15 cellular contexts compared by ENCODE assay signal in the genomic region with DNA sequence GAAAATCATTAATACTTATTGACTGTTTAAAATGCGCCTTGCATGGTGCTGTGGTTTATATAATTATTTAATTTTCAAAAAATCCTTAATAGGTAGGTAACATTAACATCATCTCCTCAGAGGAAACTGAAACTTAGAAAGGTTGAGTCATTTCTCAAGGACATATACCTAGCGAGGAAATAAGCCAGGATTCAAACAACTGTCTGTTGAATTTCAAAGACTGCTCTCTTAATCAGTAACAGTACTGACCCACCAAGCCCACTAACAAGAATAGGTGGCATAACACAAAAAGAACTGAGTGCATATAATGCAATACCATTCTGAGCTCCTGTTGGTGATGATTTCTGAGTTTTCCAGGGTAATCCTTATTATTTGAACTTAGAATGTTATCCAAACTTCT.
DNase-seq lines count a peak whose midpoint lies in the region; ATAC-seq, FAIRE-seq and TF ChIP-seq lines count a peak whose summit lies in the region.
"Had no signal": no experiment of that assay in that cellular context is flagged by ENCODE, and none has a peak within 500 bp of the region (broad histone marks: within the 10 kb centered on the region; RNA-seq: fewer than 3 reads in every experiment).

No MANE protein-coding gene starts in this region.

- TF ChIP-seq CTCF in K562 (IDR thresholded peaks at IDR 0.05 in 2 of 3, conservative IDR thresholded peaks at IDR 0.05 in 1 of 3; ENCODE audit: insufficient read depth in 2 of 3, low read depth in 1 of 3, low read length in 3 of 3) (no peak), HFFc6 (IDR thresholded peaks at IDR 0.05) (no peak)

- H3K9me1 ChIP-seq in K562 (ENCODE audit: control insufficient read depth, insufficient read depth, low read length): no peaks in the 10 kb centered on the region

- no peaks in the 10 kb centered on the region for H3K36me3 Mint-ChIP-seq in HFFc6 (ENCODE audit: low read depth)
- H3K36me3 Mint-ChIP-seq: CD4-positive, alpha-beta memory T cell had no signal

- no peak overlapping the region for H3K9ac ChIP-seq in K562 (ENCODE audit: insufficient read depth in 1 of 2, low read depth in 2 of 2, low read length in 2 of 2)

- H3K4me1 Mint-ChIP-seq in HFFc6 (ENCODE audit: low read depth): no peaks in the 10 kb centered on the region
- H3K4me1 Mint-ChIP-seq: CD4-positive, alpha-beta memory T cell had no signal

- no peak overlapping the region for H3K27ac Mint-ChIP-seq in HFFc6
- H3K27ac Mint-ChIP-seq: CD4-positive, alpha-beta memory T cell had no signal

- H3K79me2 ChIP-seq in K562 (ENCODE audit: control insufficient read depth, insufficient read depth, low read length): no peaks in the 10 kb centered on the region

- intact Hi-C loops in K562 (cut with micrococcal nuclease): no loop called here

- H3K27me3 Mint-ChIP-seq in HFFc6 (ENCODE audit: insufficient read depth): no peaks in the 10 kb centered on the region
- H3K27me3 Mint-ChIP-seq: CD4-positive, alpha-beta memory T cell had no signal

- H3K9me3 Mint-ChIP-seq in HFFc6: peaks cover 17% of the 10 kb centered on the region

- no peak overlapping the region for H3K27ac ChIP-seq in K562 (ENCODE audit: extremely low read depth, low read depth, low read length)
- H3K27ac ChIP-seq: C4-2B had no signal

- H3K36me3 ChIP-seq in K562 (ENCODE audit: control insufficient read depth, insufficient read depth, low read length): no peaks in the 10 kb centered on the region
- H3K36me3 ChIP-seq: BE2C, HAP-1 had no signal

- CTCF ChIA-PET in K562 (lab: Yijun Ruan, JAX; ENCODE audit: low intra/inter-chr PET ratio): no interaction called here

- TF ChIP-seq POLR2A in K562 (conservative IDR thresholded peaks at IDR 0.05): no peak
- TF ChIP-seq POLR2A in GM12892 (IDR thresholded peaks at IDR 0.05; ENCODE audit: low read depth, low read length): no peak

- H4K20me1 ChIP-seq in K562 (replicated peaks; ENCODE audit: control insufficient read depth, insufficient read depth, low read length): no peaks in the 10 kb centered on the region

- WGBS in K562 (ENCODE audit: insufficient coverage, low coverage, missing lambda C conversion rate): 87% methylated on average over 2 of the region's 2 CpGs

- no peak overlapping the region for H3K4me3 Mint-ChIP-seq in HFFc6
- H3K4me3 Mint-ChIP-seq: CD4-positive, alpha-beta memory T cell had no signal

- TF ChIP-seq RAD21 in K562 (CRISPR knock-in tag; conservative IDR thresholded peaks at IDR 0.05 in 1 of 2, IDR thresholded peaks at IDR 0.05 in 1 of 2): no peak

- POLR2A ChIA-PET in K562 (lab: Yijun Ruan, JAX): no interaction called here

- H3K9me3 ChIP-seq in K562 (replicated peaks; ENCODE audit: control insufficient read depth, insufficient read depth, low read depth, low read length): no peaks in the 10 kb centered on the region
- H3K9me3 ChIP-seq: BE2C had no signal

- H3K4me1 ChIP-seq in K562 (replicated peaks in 1 of 2; ENCODE audit: control insufficient read depth in 2 of 2, insufficient read depth in 2 of 2, low read length in 2 of 2): peaks cover 0 to under 1% of the 10 kb centered on the region in 2 experiments; a peak in 1 of 5 replicates
- H3K4me1 ChIP-seq: BE2C had no signal

- no peak overlapping the region for H3K4me3 ChIP-seq in K562
- H3K4me3 ChIP-seq: HAP-1 had no signal

- H3K27me3 ChIP-seq in K562 (ENCODE audit: control insufficient read depth in 2 of 2, insufficient read depth in 2 of 2, low read length in 2 of 2): no peaks in the 10 kb centered on the region
- H3K27me3 ChIP-seq: BE2C had no signal

- no TSS peak for BruUV-seq in K562 (replicated peaks; lab: Mats Ljungman, UMichigan)

- FAIRE-seq in K562 (lab: Jason Lieb, UNC): peak; percentile 60
- no peak for FAIRE-seq in GM12892 (lab: Jason Lieb, UNC)
- FAIRE-seq: GM12891, H1, HepG2 had no signal

- H2AFZ ChIP-seq in K562 (ENCODE audit: low read depth, low read length): no peak overlapping the region

- DNase-seq in K562 (ENCODE audit: extremely low read depth in 1 of 4, low spot score in 3 of 4) (no peak), HFFc6 (no peak), GM12892 (ENCODE audit: insufficient read length) (no peak), mucosa of gallbladder (ENCODE audit: low spot score) (no peak)
- DNase-seq: BE2C; CD4-positive, alpha-beta memory T cell; DMS79 had no signal

- peak; percentile 62 for ATAC-seq in GM18508 (IDR thresholded peaks at IDR 0.05; ENCODE audit: insufficient read depth, unreplicated experiment)
- ATAC-seq in GM19395 (IDR thresholded peaks at IDR 0.05; ENCODE audit: unreplicated experiment): peak; percentile 61
- peak; percentile 52 for ATAC-seq in HG03175 (IDR thresholded peaks at IDR 0.05; ENCODE audit: unreplicated experiment)
- no peak for ATAC-seq in K562
- ATAC-seq: HepG2 had no signal

- in situ Hi-C loops in K562 (cut with MboI): no loop called here

- H3K4me2 ChIP-seq in K562 (ENCODE audit: insufficient read depth, low read length): no peak overlapping the region

- no peak for TF ChIP-seq EP300 in K562 (IDR thresholded peaks at IDR 0.05; ENCODE audit: low read length)

TF ChIP-seq in K562, 482 proteins besides CTCF, POLR2A, EP300 and RAD21:
- TF ChIP-seq HMGN3 (IDR thresholded peaks at IDR 0.05; ENCODE audit: borderline replicate concordance, extremely low read depth, insufficient read length, low read depth, low read length) (no peak), ZFP36 (IDR thresholded peaks at IDR 0.05; ENCODE audit: low read depth, low read length, partially characterized antibody) (no peak), DNMT1 (IDR thresholded peaks at IDR 0.05) (no peak), SMARCA4 (IDR thresholded peaks at IDR 0.05) (no peak)
